9 cellular contexts compared by ENCODE assay signal in the genomic region with DNA sequence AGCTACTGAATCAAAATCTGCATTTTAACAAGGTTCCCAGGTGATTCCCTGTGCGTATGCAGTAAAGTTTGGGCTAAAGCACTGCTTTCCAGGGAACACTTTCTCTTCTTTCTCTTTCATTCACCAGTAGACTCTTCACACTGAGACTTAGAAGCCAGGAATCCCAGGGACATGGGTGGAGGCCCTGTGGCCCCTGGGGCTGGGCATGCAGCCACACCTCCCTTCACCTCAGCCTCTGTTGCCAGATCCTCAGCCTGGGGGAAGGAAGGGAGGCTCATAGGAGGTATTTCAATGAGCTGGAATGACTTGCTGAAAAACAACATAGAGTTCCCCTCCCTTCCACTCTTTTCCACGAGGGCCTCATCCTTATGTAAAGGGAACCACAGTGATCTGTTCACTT. TPM values are rescaled to one million over a fixed set of nuclear protein-coding genes. Genes with fewer than 3 reads are reported as not detected.
DNase-seq lines count a peak whose midpoint lies in the region; ATAC-seq and TF ChIP-seq lines count a peak whose summit lies in the region.
"Had no signal": no experiment of that assay in that cellular context is flagged by ENCODE, and none has a peak within 500 bp of the region (broad histone marks: within the 10 kb centered on the region; RNA-seq: fewer than 3 reads in every experiment).

No MANE protein-coding gene starts in this region.

- no peaks in the 10 kb centered on the region for H3K27me3 ChIP-seq in colonic mucosa
- no peaks in the 10 kb centered on the region for H3K27me3 ChIP-seq in naive thymus-derived CD4-positive, alpha-beta T cell (ENCODE audit: control insufficient read depth in 2 of 2, insufficient read depth in 2 of 2, low read length in 2 of 2)
- H3K27me3 ChIP-seq: adrenal gland had no signal

- H3K9ac ChIP-seq in colonic mucosa (ENCODE audit: low read depth in 2 of 2, low read length in 2 of 2) = peak overlapping the region in 1 of 2 donors; percentile 89

- peaks cover 0 to 9% (median 0%) of the 10 kb centered on the region in 5 donors for H3K36me3 Mint-ChIP-seq in naive thymus-derived CD4-positive, alpha-beta T cell

- H3K4me1 ChIP-seq in colonic mucosa = peaks cover 5% of the 10 kb centered on the region
- H3K4me1 ChIP-seq in naive thymus-derived CD4-positive, alpha-beta T cell (ENCODE audit: control insufficient read depth in 2 of 2, insufficient read depth in 2 of 2, low read length in 2 of 2) = peaks cover 18 to 23% of the 10 kb centered on the region in 2 donors

- POLR2A ChIA-PET in naive thymus-derived CD4-positive, alpha-beta T cell (lab: Charles Lee) = no interaction called here

- peak overlapping the region; percentile 29 to 93 (median 87) for H3K27ac Mint-ChIP-seq in naive thymus-derived CD4-positive, alpha-beta T cell

- H3K27ac ChIP-seq in C4-2B = peak overlapping the region; percentile 82
- peak overlapping the region; percentile 90 for H3K27ac ChIP-seq in colonic mucosa
- H3K27ac ChIP-seq in naive thymus-derived CD4-positive, alpha-beta T cell (ENCODE audit: low read depth, low read length) = peak overlapping the region; percentile 55

- ATAC-seq in naive thymus-derived CD4-positive, alpha-beta T cell = no peak
- no peak for ATAC-seq in HG03159 (IDR thresholded peaks at IDR 0.05; ENCODE audit: unreplicated experiment)

- no peaks in the 10 kb centered on the region for H3K9me3 Mint-ChIP-seq in naive thymus-derived CD4-positive, alpha-beta T cell

- H3K4me3 Mint-ChIP-seq in naive thymus-derived CD4-positive, alpha-beta T cell = peak overlapping the region; percentile 75 to 97 (median 94)

- H3K36me3 ChIP-seq in colonic mucosa = no peaks in the 10 kb centered on the region
- peaks cover 0 to 23% (median 0%) of the 10 kb centered on the region in 3 experiments for H3K36me3 ChIP-seq in naive thymus-derived CD4-positive, alpha-beta T cell (ENCODE audit: control insufficient read depth in 2 of 3, insufficient read depth in 3 of 3, low read length in 3 of 3)

- H3K27me3 Mint-ChIP-seq in naive thymus-derived CD4-positive, alpha-beta T cell = no peaks in the 10 kb centered on the region

- intact Hi-C loops in colonic mucosa (cut with DNase I) = loop anchor here (5.0 kb wide), 1 partner anchor 41 kb away; no protein-coding TSS in a partner anchor
- intact Hi-C loops in naive thymus-derived CD4-positive, alpha-beta T cell (cut with micrococcal nuclease) = loop anchor here (1.0 to 5.0 kb wide), 5 partner anchors 52 to 276 kb away; partner anchors contain the start of genes TMEM101 (in 2 of the 2), GRN (in 1 of the 2) and HDAC5 (in 1 of the 2)

- H3K9me3 ChIP-seq in colonic mucosa = no peaks in the 10 kb centered on the region
- no peaks in the 10 kb centered on the region for H3K9me3 ChIP-seq in naive thymus-derived CD4-positive, alpha-beta T cell (ENCODE audit: control insufficient read depth in 2 of 3, low read length in 3 of 3)
- H3K9me3 ChIP-seq: adrenal gland had no signal

- H3K4me1 Mint-ChIP-seq in naive thymus-derived CD4-positive, alpha-beta T cell = peaks cover 26 to 41% (median 29%) of the 10 kb centered on the region in 7 donors

- CTCF ChIA-PET in naive thymus-derived CD4-positive, alpha-beta T cell (lab: Charles Lee) = no interaction called here

- DNase-seq in Jurkat, Clone E6-1 (ENCODE audit: low read depth, low spot score) = no peak
- no peak for DNase-seq in colonic mucosa
- DNase-seq in naive thymus-derived CD4-positive, alpha-beta T cell = no peak
- DNase-seq in NCI-H2029 (lab: John Stamatoyannopoulos, UW) = no peak
- DNase-seq in 8988T = no peak
- DNase-seq in DMS53 treated with DMSO at 0.1 percent for 48 hours (lab: John Stamatoyannopoulos, UW; ENCODE audit: unreplicated experiment) = no peak

- peak overlapping the region; percentile 86 for H3K4me3 ChIP-seq in Jurkat, Clone E6-1 (ENCODE audit: low read length)
- peak overlapping the region; percentile 71 for H3K4me3 ChIP-seq in colonic mucosa
- no peak overlapping the region for H3K4me3 ChIP-seq in naive thymus-derived CD4-positive, alpha-beta T cell (ENCODE audit: low read length)

- TF ChIP-seq CTCF in C4-2B (conservative IDR thresholded peaks at IDR 0.05) (no peak), colonic mucosa (IDR thresholded peaks at IDR 0.05) (no peak)

RNA-seq across cellular contexts. Expression of gene G6PC3, which starts 1.2 kb away (rescaled TPM):
- 27.1 TPM for polyA plus RNA-seq in Jurkat, Clone E6-1 (2012; ENCODE audit: insufficient read depth, insufficient read length)
- 10 to 100 TPM; 28.3 to 44.7 TPM for total RNA-seq in colonic mucosa
- total RNA-seq in naive thymus-derived CD4-positive, alpha-beta T cell = 10 to 100 TPM in 4 of 5 experiments, 1 to 10 TPM in 1; 9.4 to 25.8 (median 13.9) TPM
- 10 to 100 TPM; 18.3 to 18.5 TPM for polyA plus RNA-seq in naive thymus-derived CD4-positive, alpha-beta T cell

RNA-seq across cellular contexts. Expression of gene LSM12, which starts 5.3 kb away (rescaled TPM):
- 38.6 TPM for polyA plus RNA-seq in Jurkat, Clone E6-1 (2012; ENCODE audit: insufficient read depth, insufficient read length)
- 10 to 100 TPM; 60.9 to 74.3 TPM for total RNA-seq in colonic mucosa
- 10 to 100 TPM; 29.3 to 67.9 (median 33.2) TPM for total RNA-seq in naive thymus-derived CD4-positive, alpha-beta T cell
- polyA plus RNA-seq in naive thymus-derived CD4-positive, alpha-beta T cell = 10 to 100 TPM; 69.5 to 72.5 TPM

RNA-seq across cellular contexts. Expression of gene HDAC5, which starts 51.7 kb away (rescaled TPM):
- polyA plus RNA-seq in Jurkat, Clone E6-1 (2012; ENCODE audit: insufficient read depth, insufficient read length) = 9.4 TPM
- 10 to 100 TPM; 19.0 to 26.6 TPM for total RNA-seq in colonic mucosa
- 100 to 1,000 TPM in 1 of 5 experiments, 10 to 100 TPM in 4; 15.2 to 106 (median 70.9) TPM for total RNA-seq in naive thymus-derived CD4-positive, alpha-beta T cell
- polyA plus RNA-seq in naive thymus-derived CD4-positive, alpha-beta T cell = 10 to 100 TPM; 18.3 to 41.9 TPM

RNA-seq across cellular contexts. Expression of gene TMEM101, which starts 57.0 kb away (rescaled TPM):
- polyA plus RNA-seq in Jurkat, Clone E6-1 (2012; ENCODE audit: insufficient read depth, insufficient read length) = 38.4 TPM
- total RNA-seq in colonic mucosa = 10 to 100 TPM; 26.8 to 33.7 TPM
- total RNA-seq in naive thymus-derived CD4-positive, alpha-beta T cell = 10 to 100 TPM; 12.1 to 32.0 (median 30.5) TPM
- 10 to 100 TPM; 33.8 to 36.0 TPM for polyA plus RNA-seq in naive thymus-derived CD4-positive, alpha-beta T cell
